In the genomic region with DNA sequence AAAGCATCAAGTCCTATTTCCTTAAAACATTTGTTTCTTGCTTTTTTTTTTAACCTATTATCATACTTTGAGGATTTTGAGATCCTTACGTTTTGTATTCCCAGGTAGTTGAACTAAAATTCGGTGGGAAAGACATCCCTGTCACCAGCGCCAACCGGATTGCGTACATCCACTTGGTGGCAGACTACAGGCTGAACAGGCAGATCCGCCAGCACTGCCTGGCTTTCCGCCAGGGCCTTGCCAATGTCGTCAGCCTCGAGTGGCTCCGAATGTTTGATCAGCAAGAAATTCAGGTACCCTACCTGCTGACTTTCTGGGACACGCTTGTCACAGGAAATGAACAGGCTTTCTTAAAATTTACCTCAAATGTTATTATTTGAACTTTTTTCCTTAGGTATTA, we compare ENCODE assay signal across 11 cellular contexts.
DNase-seq lines count a peak whose midpoint lies in the region; ATAC-seq and TF ChIP-seq lines count a peak whose summit lies in the region.
"Had no signal": no experiment of that assay in that cellular context is flagged by ENCODE, and none has a peak within 500 bp of the region (broad histone marks: within the 10 kb centered on the region; RNA-seq: fewer than 3 reads in every experiment).

No MANE protein-coding gene starts in this region.

- peak; percentile 87 for DNase-seq in NCI-H1092 (lab: John Stamatoyannopoulos, UW)
- DNase-seq in NCI-H510A treated with DMSO at 0.1 percent for 48 hours (lab: John Stamatoyannopoulos, UW): peak; percentile 91
- DNase-seq in heart left ventricle: peak; percentile 58 to 85 (median 73)
- DNase-seq in psoas muscle: peak; percentile 70 to 85
- DNase-seq in activated T-helper 1 cell treated with anti-CD3 and anti-CD28 coated beads, Interleukin-12 subunit alpha, Interleukin-12 subunit beta, Interleukin-2, Interleukin-4 antibody, amounts not matched to agents 30 ng/mL and 10 ng/mL and 1 ng/mL, durations not matched to agents 14 hours and 24 hours and 36 hours (ENCODE audit: low spot score): no peak
- no peak for DNase-seq in activated CD4-positive, CD25-positive, alpha-beta regulatory T cell treated with anti-CD3 and anti-CD28 coated beads, Interleukin-2, amount 50 U/mL, for 72 hours
- DNase-seq: brain microvascular endothelial cell, NCI-H187, T-helper 1 cell had no signal

- no peak overlapping the region for H3K27ac ChIP-seq in heart left ventricle
- H3K27ac ChIP-seq in psoas muscle: no peak overlapping the region
- H3K27ac ChIP-seq: brain microvascular endothelial cell had no signal

- 47 to 56% (median 52%) methylated on average over 11 of the region's 11 CpGs for WGBS in heart left ventricle, 4 donors
- WGBS in psoas muscle, 3 donors: 59 to 79% (median 63%) methylated on average over 11 of the region's 11 CpGs

- ATAC-seq in heart left ventricle (peak; percentile 66 to 86 (median 80)), psoas muscle (peak; percentile 65 to 87 (median 73)), GM18505 (IDR thresholded peaks at IDR 0.05; ENCODE audit: unreplicated experiment) (no peak), GM18498 (IDR thresholded peaks at IDR 0.05; ENCODE audit: unreplicated experiment) (no peak)

- no peaks in the 10 kb centered on the region for H3K27me3 Mint-ChIP-seq in activated T-helper 1 cell treated with anti-CD3 and anti-CD28 coated beads, Interleukin-12 subunit alpha, Interleukin-12 subunit beta, Interleukin-2, Interleukin-4 antibody, amounts not matched to agents 30 ng/mL and 10 ng/mL and 1 ng/mL, durations not matched to agents 14 hours and 24 hours and 36 hours (ENCODE audit: insufficient read depth)

- no peak overlapping the region for H3K27ac Mint-ChIP-seq in activated T-helper 1 cell treated with anti-CD3 and anti-CD28 coated beads, Interleukin-12 subunit alpha, Interleukin-12 subunit beta, Interleukin-2, Interleukin-4 antibody, amounts not matched to agents 30 ng/mL and 10 ng/mL and 1 ng/mL, durations not matched to agents 14 hours and 24 hours and 36 hours

- H3K9me3 ChIP-seq in heart left ventricle: no peaks in the 10 kb centered on the region
- no peaks in the 10 kb centered on the region for H3K9me3 ChIP-seq in psoas muscle

- peaks cover 0 to 91% (median 76%) of the 10 kb centered on the region in 9 donors for H3K36me3 ChIP-seq in heart left ventricle
- peaks cover 13 to 85% of the 10 kb centered on the region in 2 donors for H3K36me3 ChIP-seq in psoas muscle (ENCODE audit: insufficient read depth in 1 of 2, low read depth in 1 of 2)

- TF ChIP-seq POLR2A in heart left ventricle (IDR thresholded peaks at IDR 0.05) (no peak), GM18505 (IDR thresholded peaks at IDR 0.05; ENCODE audit: borderline replicate concordance, extremely low read depth, insufficient read depth, insufficient read length) (no peak)

- TF ChIP-seq CTCF in heart left ventricle (IDR thresholded peaks at IDR 0.05) (peak in 8 of 12 donors; percentile 10 to 48 (median 30)), psoas muscle (IDR thresholded peaks at IDR 0.05) (peak; percentile 25)

- no peak overlapping the region for H3K4me3 Mint-ChIP-seq in activated T-helper 1 cell treated with anti-CD3 and anti-CD28 coated beads, Interleukin-12 subunit alpha, Interleukin-12 subunit beta, Interleukin-2, Interleukin-4 antibody, amounts not matched to agents 30 ng/mL and 10 ng/mL and 1 ng/mL, durations not matched to agents 14 hours and 24 hours and 36 hours

- intact Hi-C loops in heart left ventricle (cut with DNase I): loop anchor here in 3 of 10 donors (5.0 to 10.0 kb wide), 4 partner anchors 131 to 359 kb away; a partner anchor contains a TSS
- intact Hi-C loops in psoas muscle (cut with DNase I): loop anchor here in 1 of 2 donors (10.0 kb wide), 1 partner anchor 161 kb away; no protein-coding TSS in a partner anchor
- intact Hi-C loops in activated T-helper 1 cell treated with anti-CD3 and anti-CD28 coated beads, Interleukin-12 subunit alpha, Interleukin-12 subunit beta, Interleukin-2, Interleukin-4 antibody, amounts not matched to agents 30 ng/mL and 10 ng/mL and 1 ng/mL, durations not matched to agents 14 hours and 24 hours and 36 hours (cut with micrococcal nuclease): loop anchor here (5.0 kb wide), 2 partner anchors 282 to 347 kb away; no protein-coding TSS in a partner anchor

- H3K9me3 Mint-ChIP-seq in activated T-helper 1 cell treated with anti-CD3 and anti-CD28 coated beads, Interleukin-12 subunit alpha, Interleukin-12 subunit beta, Interleukin-2, Interleukin-4 antibody, amounts not matched to agents 30 ng/mL and 10 ng/mL and 1 ng/mL, durations not matched to agents 14 hours and 24 hours and 36 hours: no peaks in the 10 kb centered on the region

- H3K27me3 ChIP-seq in heart left ventricle: no peaks in the 10 kb centered on the region
- no peaks in the 10 kb centered on the region for H3K27me3 ChIP-seq in psoas muscle (ENCODE audit: insufficient read depth in 3 of 3, low read length in 2 of 3)
- H3K27me3 ChIP-seq: brain microvascular endothelial cell had no signal

- H3K4me1 ChIP-seq in heart left ventricle (no peaks in the 10 kb centered on the region), psoas muscle (no peaks in the 10 kb centered on the region)

- peaks cover 30% of the 10 kb centered on the region for H3K36me3 Mint-ChIP-seq in activated T-helper 1 cell treated with anti-CD3 and anti-CD28 coated beads, Interleukin-12 subunit alpha, Interleukin-12 subunit beta, Interleukin-2, Interleukin-4 antibody, amounts not matched to agents 30 ng/mL and 10 ng/mL and 1 ng/mL, durations not matched to agents 14 hours and 24 hours and 36 hours (ENCODE audit: low read depth)

- no peak overlapping the region for H3K4me3 ChIP-seq in heart left ventricle
- no peak overlapping the region for H3K4me3 ChIP-seq in psoas muscle

- no peaks in the 10 kb centered on the region for H3K4me1 Mint-ChIP-seq in activated T-helper 1 cell treated with anti-CD3 and anti-CD28 coated beads, Interleukin-12 subunit alpha, Interleukin-12 subunit beta, Interleukin-2, Interleukin-4 antibody, amounts not matched to agents 30 ng/mL and 10 ng/mL and 1 ng/mL, durations not matched to agents 14 hours and 24 hours and 36 hours (ENCODE audit: low read depth)

Comparison
In these comparisons a context has a peak if more than half of its experiments do, and no peak if none do; other contexts are left out.
1. DNase-seq: peak in NCI-H1092 (single experiment), NCI-H510A treated with DMSO at 0.1 percent for 48 hours (single experiment), heart left ventricle (5 of 5) and psoas muscle (2 of 2); none in activated T-helper 1 cell treated with anti-CD3 and anti-CD28 coated beads, Interleukin-12 subunit alpha, Interleukin-12 subunit beta, Interleukin-2, Interleukin-4 antibody, amounts not matched to agents 30 ng/mL and 10 ng/mL and 1 ng/mL, durations not matched to agents 14 hours and 24 hours and 36 hours (single experiment) and activated CD4-positive, CD25-positive, alpha-beta regulatory T cell treated with anti-CD3 and anti-CD28 coated beads, Interleukin-2, amount 50 U/mL, for 72 hours (single experiment).
2. ATAC-seq: peak in heart left ventricle (4 of 4) and psoas muscle (4 of 4); none in GM18505 (single experiment) and GM18498 (single experiment).